Comparison of ENCODE assay signal across 17 cellular contexts in genomic region chr6:118768441-118768840, GRCh38.
DNase-seq lines count a peak whose midpoint lies in the region; ATAC-seq and TF ChIP-seq lines count a peak whose summit lies in the region.
"Had no signal": no experiment of that assay in that cellular context is flagged by ENCODE, and none has a peak within 500 bp of the region (broad histone marks: within the 10 kb centered on the region; RNA-seq: fewer than 3 reads in every experiment).

No MANE protein-coding gene starts in this region.

- H3K27ac Mint-ChIP-seq in activated naive CD4-positive, alpha-beta T cell treated with anti-CD3 and anti-CD28 coated beads, Interleukin-2, amount 50 U/mL, for 24 hours, result peak overlapping the region; percentile 63
- H3K27ac Mint-ChIP-seq in natural killer cell, result peak overlapping the region; percentile 85 to 90

- no peak for DNase-seq in activated naive CD4-positive, alpha-beta T cell treated with Interleukin-2 at 50 U/mL for 16 hours
- no peak for DNase-seq in natural killer cell
- DNase-seq: activated CD4-positive, alpha-beta T cell treated with anti-CD3 and anti-CD28 coated beads, Interleukin-2, amount 50 U/mL, for 4 hours; DND-41; foreskin keratinocyte; GM23248; naive B cell; small intestine had no signal

- no peak for TF ChIP-seq CTCF in natural killer cell (IDR thresholded peaks at IDR 0.05)

- H3K4me1 Mint-ChIP-seq in activated naive CD4-positive, alpha-beta T cell treated with anti-CD3 and anti-CD28 coated beads, Interleukin-2, amount 50 U/mL, for 24 hours, result peaks cover 26% of the 10 kb centered on the region
- peaks cover 21 to 30% of the 10 kb centered on the region in 2 donors for H3K4me1 Mint-ChIP-seq in natural killer cell

- peak overlapping the region; percentile 22 for H3K27ac ChIP-seq in angular gyrus (ENCODE audit: low read depth, low read length)
- H3K27ac ChIP-seq: ascending aorta, foreskin keratinocyte, GM23248, vagina had no signal

- intact Hi-C loops in natural killer cell (cut with micrococcal nuclease), result no loop called here

- H3K27me3 Mint-ChIP-seq in activated naive CD4-positive, alpha-beta T cell treated with anti-CD3 and anti-CD28 coated beads, Interleukin-2, amount 50 U/mL, for 24 hours, result no peaks in the 10 kb centered on the region
- H3K27me3 Mint-ChIP-seq in natural killer cell (ENCODE audit: low read depth in 2 of 2), result no peaks in the 10 kb centered on the region
- H3K27me3 Mint-ChIP-seq: naive B cell had no signal

- ATAC-seq in natural killer cell (no peak), GM21526 (IDR thresholded peaks at IDR 0.05; ENCODE audit: low FRiP score, unreplicated experiment) (no peak), GM21576 (IDR thresholded peaks at IDR 0.05; ENCODE audit: unreplicated experiment) (no peak), HG03097 (IDR thresholded peaks at IDR 0.05; ENCODE audit: low FRiP score, unreplicated experiment) (no peak), HG02981 (IDR thresholded peaks at IDR 0.05; ENCODE audit: unreplicated experiment) (no peak)
- ATAC-seq: foreskin keratinocyte, GM12878 had no signal

- H3K9me3 Mint-ChIP-seq in activated naive CD4-positive, alpha-beta T cell treated with anti-CD3 and anti-CD28 coated beads, Interleukin-2, amount 50 U/mL, for 24 hours, result no peaks in the 10 kb centered on the region
- H3K9me3 Mint-ChIP-seq in natural killer cell, result no peaks in the 10 kb centered on the region
- H3K9me3 Mint-ChIP-seq: naive B cell had no signal

- H3K36me3 Mint-ChIP-seq in activated naive CD4-positive, alpha-beta T cell treated with anti-CD3 and anti-CD28 coated beads, Interleukin-2, amount 50 U/mL, for 24 hours, result no peaks in the 10 kb centered on the region
- H3K36me3 Mint-ChIP-seq in natural killer cell, result no peaks in the 10 kb centered on the region

- peak overlapping the region; percentile 15 for H3K4me3 Mint-ChIP-seq in activated naive CD4-positive, alpha-beta T cell treated with anti-CD3 and anti-CD28 coated beads, Interleukin-2, amount 50 U/mL, for 24 hours
- H3K4me3 Mint-ChIP-seq in natural killer cell, result peak overlapping the region; percentile 35
